In genomic region chr9:124163988-124164350, GRCh38 we compare ENCODE assay signal across 20 cellular contexts.
A peak's percentile ranks its signal among the peaks of the same experiment; 100 is the strongest.
DNase-seq lines count a peak whose midpoint lies in the region; ATAC-seq, FAIRE-seq and TF ChIP-seq lines count a peak whose summit lies in the region.
"Had no signal": no experiment of that assay in that cellular context is flagged by ENCODE, and none has a peak within 500 bp of the region (broad histone marks: within the 10 kb centered on the region; RNA-seq: fewer than 3 reads in every experiment).

No MANE protein-coding gene starts in this region.

- TF ChIP-seq POLR2A in gastrocnemius medialis (IDR thresholded peaks at IDR 0.05) = no peak

- H3K36me3 ChIP-seq in left ventricle myocardium inferior = no peaks in the 10 kb centered on the region
- no peaks in the 10 kb centered on the region for H3K36me3 ChIP-seq in right atrium auricular region
- no peaks in the 10 kb centered on the region for H3K36me3 ChIP-seq in gastrocnemius medialis
- H3K36me3 ChIP-seq in MM.1S (replicated peaks; ENCODE audit: insufficient read depth, low read length) = no peaks in the 10 kb centered on the region
- H3K36me3 ChIP-seq: MG63 had no signal

- H3K9me3 ChIP-seq in left ventricle myocardium inferior (replicated peaks) = peaks cover 12% of the 10 kb centered on the region
- H3K9me3 ChIP-seq in right atrium auricular region = no peaks in the 10 kb centered on the region
- no peaks in the 10 kb centered on the region for H3K9me3 ChIP-seq in gastrocnemius medialis
- no peaks in the 10 kb centered on the region for H3K9me3 ChIP-seq in MM.1S (replicated peaks; ENCODE audit: insufficient read depth, low read length)
- H3K9me3 ChIP-seq: MG63 had no signal

- no peaks in the 10 kb centered on the region for H3K27me3 ChIP-seq in left ventricle myocardium inferior (ENCODE audit: low read depth)
- no peaks in the 10 kb centered on the region for H3K27me3 ChIP-seq in right atrium auricular region
- H3K27me3 ChIP-seq in gastrocnemius medialis = no peaks in the 10 kb centered on the region
- no peaks in the 10 kb centered on the region for H3K27me3 ChIP-seq in MM.1S (replicated peaks; ENCODE audit: insufficient read depth, low read length)

- intact Hi-C loops in left ventricle myocardium inferior (cut with micrococcal nuclease) = no loop called here
- intact Hi-C loops in gastrocnemius medialis (cut with DNase I; ENCODE audit: low total_unique reads) = no loop called here

- no peak overlapping the region for H3K4me3 ChIP-seq in left ventricle myocardium inferior
- no peak overlapping the region for H3K4me3 ChIP-seq in right atrium auricular region
- H3K4me3 ChIP-seq in gastrocnemius medialis = no peak overlapping the region
- H3K4me3 ChIP-seq in MM.1S (ENCODE audit: low read length) = no peak overlapping the region
- H3K4me3 ChIP-seq: A549, MG63, SK-N-MC had no signal

- no peaks in the 10 kb centered on the region for H4K20me1 ChIP-seq in MM.1S (ENCODE audit: insufficient read depth, low read length)

- no peaks in the 10 kb centered on the region for H3K9me2 ChIP-seq in MM.1S (replicated peaks; ENCODE audit: insufficient read depth, low read length)

- no peak for ATAC-seq in gastrocnemius medialis
- ATAC-seq: A549, HCT116, Panc1 had no signal

- no peaks in the 10 kb centered on the region for H3F3A ChIP-seq in MM.1S (ENCODE audit: insufficient read depth, low read length)

- no peak for FAIRE-seq in GM19239 (lab: Jason Lieb, UNC)
- FAIRE-seq: A549 had no signal

- peak overlapping the region; percentile 25 for H3K27ac ChIP-seq in left ventricle myocardium inferior (replicated peaks)
- no peak overlapping the region for H3K27ac ChIP-seq in right atrium auricular region
- H3K27ac ChIP-seq in gastrocnemius medialis = peak overlapping the region in 3 of 4 donors; percentile 60 to 69 (median 69)
- H3K27ac ChIP-seq in MM.1S (ENCODE audit: low read length) = no peak overlapping the region
- H3K27ac ChIP-seq: A549, RWPE1, SK-N-MC had no signal

- no peaks in the 10 kb centered on the region for H3K4me1 ChIP-seq in left ventricle myocardium inferior
- H3K4me1 ChIP-seq in right atrium auricular region = no peaks in the 10 kb centered on the region
- peaks cover 5 to 31% of the 10 kb centered on the region in 2 donors for H3K4me1 ChIP-seq in gastrocnemius medialis
- no peaks in the 10 kb centered on the region for H3K4me1 ChIP-seq in MM.1S (ENCODE audit: low read length)
- H3K4me1 ChIP-seq: A549 had no signal

- H2AFZ ChIP-seq in MM.1S (ENCODE audit: low read length) = no peak overlapping the region

- no peak overlapping the region for H3K4me2 ChIP-seq in MM.1S (ENCODE audit: low read depth, low read length)
- H3K4me2 ChIP-seq: A549 had no signal

- TF ChIP-seq CTCF in left ventricle myocardium inferior (IDR thresholded peaks at IDR 0.05; ENCODE audit: borderline replicate concordance) (no peak), right atrium auricular region (IDR thresholded peaks at IDR 0.05) (no peak), gastrocnemius medialis (IDR thresholded peaks at IDR 0.05 in 4 of 5, conservative IDR thresholded peaks at IDR 0.05 in 1 of 5) (no peak), MM.1S (IDR thresholded peaks at IDR 0.05; ENCODE audit: low read length) (no peak)

- H3K79me2 ChIP-seq in MM.1S (ENCODE audit: low read length) = no peaks in the 10 kb centered on the region

- no peak for DNase-seq in left ventricle myocardium inferior
- no peak for DNase-seq in right atrium auricular region (ENCODE audit: low spot score)
- DNase-seq in astrocyte of the hippocampus (ENCODE audit: low read depth, low spot score) = peak; percentile 29
- DNase-seq in gastrocnemius medialis = no peak
- DNase-seq in MM.1S = no peak
- DNase-seq in GM19239 (ENCODE audit: insufficient read length, low spot score) = no peak
- DNase-seq in hepatic stellate cell (ENCODE audit: low spot score) = no peak
- DNase-seq: CD4-positive, alpha-beta memory T cell; COR-L47; IMR-90; KG1; MG63; NCI-H510A; NCI-H69; SIG-M5 had no signal

- in situ Hi-C loops in gastrocnemius medialis (cut with MboI; ENCODE audit: low sequenced_read_pairs in 4 of 4) = no loop called here

- H3K9ac ChIP-seq in MM.1S (ENCODE audit: low read length) = no peak overlapping the region

Comparison
In these comparisons a context has a peak if more than half of its experiments do, and no peak if none do; other contexts are left out.
1. H3K27ac ChIP-seq: peak in left ventricle myocardium inferior (single experiment) and gastrocnemius medialis (3 of 4); none in right atrium auricular region (0 of 2) and MM.1S (single experiment).